16 cellular contexts compared by ENCODE assay signal in the genomic region with DNA sequence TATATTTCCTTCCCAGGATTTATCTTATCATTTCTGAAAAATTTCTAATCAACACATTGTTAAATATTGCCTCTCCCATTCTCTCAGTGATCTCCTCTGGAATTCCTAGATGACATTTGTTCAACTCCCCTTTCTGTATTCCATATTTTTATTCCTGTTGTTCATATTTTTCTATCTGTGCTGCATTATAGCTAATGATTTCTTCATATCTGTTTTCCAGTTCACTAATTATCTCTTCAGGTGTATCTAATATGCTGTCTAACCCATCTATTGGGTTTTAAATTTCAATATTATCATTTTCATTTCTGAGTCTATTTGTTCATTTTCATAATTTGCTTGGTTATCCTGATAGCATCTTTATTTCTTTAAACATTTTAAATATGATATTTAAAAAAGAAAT.
DNase-seq lines count a peak whose midpoint lies in the region; ATAC-seq and TF ChIP-seq lines count a peak whose summit lies in the region.
"Had no signal": no experiment of that assay in that cellular context is flagged by ENCODE, and none has a peak within 500 bp of the region (broad histone marks: within the 10 kb centered on the region; RNA-seq: fewer than 3 reads in every experiment).

No MANE protein-coding gene starts in this region.

- H3K9me3 ChIP-seq in SK-N-SH = no peaks in the 10 kb centered on the region
- no peaks in the 10 kb centered on the region for H3K9me3 ChIP-seq in stomach
- H3K9me3 ChIP-seq: A549 had no signal

- no peak for TF ChIP-seq CTCF in SK-N-SH (IDR thresholded peaks at IDR 0.05)
- no peak for TF ChIP-seq CTCF in stomach (IDR thresholded peaks at IDR 0.05)

- POLR2A ChIA-PET in SK-N-SH (lab: Yijun Ruan, JAX) = no interaction called here

- H3K27me3 ChIP-seq in SK-N-SH (ENCODE audit: insufficient read depth) (no peaks in the 10 kb centered on the region), stomach (peaks cover 0 to 21% (median 0%) of the 10 kb centered on the region in 3 donors)
- H3K27me3 ChIP-seq: BLaER1 treated with 17β-estradiol and CSF1 and Interleukin-3, amounts not matched to agents 10 nM and 100 nM had no signal

- intact Hi-C loops in stomach (cut with DNase I; ENCODE audit: low total_unique reads) = no loop called here

- H3K4me2 ChIP-seq in SK-N-SH = no peak overlapping the region
- H3K4me2 ChIP-seq: A549; BLaER1 treated with 17β-estradiol and CSF1 and Interleukin-3, amounts not matched to agents 10 nM and 100 nM had no signal

- H3F3A ChIP-seq in SK-N-SH (replicated peaks; ENCODE audit: insufficient read depth) = no peaks in the 10 kb centered on the region

- H3K4me3 ChIP-seq in SK-N-SH (ENCODE audit: low read depth in 2 of 2, low read length in 1 of 2) = no peak overlapping the region
- no peak overlapping the region for H3K4me3 ChIP-seq in stomach
- H3K4me3 ChIP-seq: A549; BLaER1 treated with 17β-estradiol and CSF1 and Interleukin-3, amounts not matched to agents 10 nM and 100 nM had no signal

- no peak for DNase-seq in SK-N-SH
- no peak for DNase-seq in stomach
- DNase-seq in NCI-H1436 (lab: John Stamatoyannopoulos, UW) = no peak
- DNase-seq in NCI-H1105 (lab: John Stamatoyannopoulos, UW) = no peak
- DNase-seq: AML-193; Caco-2; Calu3; CD4-positive, alpha-beta T cell; CD8-positive, alpha-beta T cell; DMS79 treated with DMSO at 0.1 percent for 48 hours; GF-D8 had no signal

- ATAC-seq in SK-N-SH treated with all-trans-retinoic acid at 6 μM for 48 hours = no peak
- ATAC-seq: A549; CD8-positive, alpha-beta T cell had no signal

- no peak overlapping the region for H2AFZ ChIP-seq in SK-N-SH (ENCODE audit: low read depth)

- no peak overlapping the region for H3K9ac ChIP-seq in SK-N-SH
- H3K9ac ChIP-seq: BLaER1 treated with 17β-estradiol and CSF1 and Interleukin-3, amounts not matched to agents 10 nM and 100 nM had no signal

- H3K9me2 ChIP-seq in SK-N-SH = no peaks in the 10 kb centered on the region

- no peak for TF ChIP-seq EP300 in SK-N-SH (IDR thresholded peaks at IDR 0.05; ENCODE audit: borderline replicate concordance in 1 of 2, low read depth in 1 of 2, low read length in 1 of 2)
- no peak for TF ChIP-seq EP300 in stomach (IDR thresholded peaks at IDR 0.05)

- TF ChIP-seq POLR2A in stomach (IDR thresholded peaks at IDR 0.05) = no peak

- no peaks in the 10 kb centered on the region for H4K20me1 ChIP-seq in SK-N-SH (ENCODE audit: insufficient read depth)
- H4K20me1 ChIP-seq: BLaER1 treated with 17β-estradiol and CSF1 and Interleukin-3, amounts not matched to agents 10 nM and 100 nM had no signal

- CTCF ChIA-PET in SK-N-SH (lab: Yijun Ruan, JAX) = interaction anchor here (1.3 kb wide), 1 partner anchor 27 kb away, joined by 3 read pairs; no protein-coding TSS in a partner anchor

- TF ChIP-seq RAD21 in SK-N-SH (IDR thresholded peaks at IDR 0.05; ENCODE audit: low read length) = no peak

- no peaks in the 10 kb centered on the region for H3K79me2 ChIP-seq in SK-N-SH (ENCODE audit: insufficient read depth)

- no peaks in the 10 kb centered on the region for H3K4me1 ChIP-seq in SK-N-SH (ENCODE audit: control insufficient read depth in 1 of 2, insufficient read depth in 2 of 2, low read depth in 1 of 2, low read length in 1 of 2)
- peaks cover 0 to 17% (median 15%) of the 10 kb centered on the region in 4 donors for H3K4me1 ChIP-seq in stomach
- H3K4me1 ChIP-seq: A549, Caco-2 had no signal

- H3K36me3 ChIP-seq in SK-N-SH (replicated peaks in 1 of 2; ENCODE audit: control insufficient read depth in 1 of 2, insufficient read depth in 2 of 2, low read length in 1 of 2) (no peaks in the 10 kb centered on the region), stomach (no peaks in the 10 kb centered on the region)
- H3K36me3 ChIP-seq: BLaER1 treated with 17β-estradiol and CSF1 and Interleukin-3, amounts not matched to agents 10 nM and 100 nM had no signal

- H3K27ac ChIP-seq in SK-N-SH (ENCODE audit: low read depth in 2 of 2, low read length in 1 of 2) (no peak overlapping the region), stomach (peak overlapping the region in 3 of 5 donors; percentile 2 to 71 (median 35))
- H3K27ac ChIP-seq: 22Rv1; A549; BLaER1 treated with 17β-estradiol and CSF1 and Interleukin-3, amounts not matched to agents 10 nM and 100 nM; C4-2B had no signal

TF ChIP-seq in SK-N-SH treated with all-trans-retinoic acid at 6 μM for 48 hours, 23 proteins besides CTCF, POLR2A, EP300 and RAD21:
- TF ChIP-seq ZFP30 (CRISPR knock-in tag; IDR thresholded peaks at IDR 0.05) (peak; percentile 94), GLIS3 (CRISPR knock-in tag; IDR thresholded peaks at IDR 0.05) (no peak)

TF ChIP-seq in SK-N-SH, 30 proteins besides CTCF, POLR2A, EP300 and RAD21:
- TF ChIP-seq EZH2phosphoT487 (IDR thresholded peaks at IDR 0.05; ENCODE audit: borderline replicate concordance, low read depth) (no peak), FOXM1 (IDR thresholded peaks at IDR 0.05; ENCODE audit: low read depth) (no peak), PBX3 (IDR thresholded peaks at IDR 0.05) (no peak), TAF1 (IDR thresholded peaks at IDR 0.05; ENCODE audit: borderline replicate concordance, low read depth, low read length) (no peak), TCF12 (IDR thresholded peaks at IDR 0.05) (no peak), NRF1 (IDR thresholded peaks at IDR 0.05; ENCODE audit: low read depth, low read length) (no peak), FOXJ3 (CRISPR knock-in tag; IDR thresholded peaks at IDR 0.05) (no peak), SMC3 (IDR thresholded peaks at IDR 0.05; ENCODE audit: low read depth, low read length) (no peak), SIN3A (IDR thresholded peaks at IDR 0.05; ENCODE audit: borderline replicate concordance, low read depth, low read length) (no peak), MXI1 (IDR thresholded peaks at IDR 0.05; ENCODE audit: low read depth, low read length) (no peak), TEAD4 (IDR thresholded peaks at IDR 0.05; ENCODE audit: borderline replicate concordance, insufficient read depth) (no peak), YY1 (IDR thresholded peaks at IDR 0.05; ENCODE audit: low read depth) (no peak)
- TF ChIP-seq, protein P1, sequence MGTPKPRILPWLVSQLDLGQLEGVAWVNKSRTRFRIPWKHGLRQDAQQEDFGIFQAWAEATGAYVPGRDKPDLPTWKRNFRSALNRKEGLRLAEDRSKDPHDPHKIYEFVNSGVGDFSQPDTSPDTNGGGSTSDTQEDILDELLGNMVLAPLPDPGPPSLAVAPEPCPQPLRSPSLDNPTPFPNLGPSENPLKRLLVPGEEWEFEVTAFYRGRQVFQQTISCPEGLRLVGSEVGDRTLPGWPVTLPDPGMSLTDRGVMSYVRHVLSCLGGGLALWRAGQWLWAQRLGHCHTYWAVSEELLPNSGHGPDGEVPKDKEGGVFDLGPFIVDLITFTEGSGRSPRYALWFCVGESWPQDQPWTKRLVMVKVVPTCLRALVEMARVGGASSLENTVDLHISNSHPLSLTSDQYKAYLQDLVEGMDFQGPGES (IDR thresholded peaks at IDR 0.05; ENCODE audit: low read depth, low read length) = no peak
- TF ChIP-seq, protein P2, sequence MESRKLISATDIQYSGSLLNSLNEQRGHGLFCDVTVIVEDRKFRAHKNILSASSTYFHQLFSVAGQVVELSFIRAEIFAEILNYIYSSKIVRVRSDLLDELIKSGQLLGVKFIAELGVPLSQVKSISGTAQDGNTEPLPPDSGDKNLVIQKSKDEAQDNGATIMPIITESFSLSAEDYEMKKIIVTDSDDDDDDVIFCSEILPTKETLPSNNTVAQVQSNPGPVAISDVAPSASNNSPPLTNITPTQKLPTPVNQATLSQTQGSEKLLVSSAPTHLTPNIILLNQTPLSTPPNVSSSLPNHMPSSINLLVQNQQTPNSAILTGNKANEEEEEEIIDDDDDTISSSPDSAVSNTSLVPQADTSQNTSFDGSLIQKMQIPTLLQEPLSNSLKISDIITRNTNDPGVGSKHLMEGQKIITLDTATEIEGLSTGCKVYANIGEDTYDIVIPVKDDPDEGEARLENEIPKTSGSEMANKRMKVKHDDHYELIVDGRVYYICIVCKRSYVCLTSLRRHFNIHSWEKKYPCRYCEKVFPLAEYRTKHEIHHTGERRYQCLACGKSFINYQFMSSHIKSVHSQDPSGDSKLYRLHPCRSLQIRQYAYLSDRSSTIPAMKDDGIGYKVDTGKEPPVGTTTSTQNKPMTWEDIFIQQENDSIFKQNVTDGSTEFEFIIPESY (IDR thresholded peaks at IDR 0.05; ENCODE audit: borderline replicate concordance, low read depth) = no peak
- TF ChIP-seq, protein P3, sequence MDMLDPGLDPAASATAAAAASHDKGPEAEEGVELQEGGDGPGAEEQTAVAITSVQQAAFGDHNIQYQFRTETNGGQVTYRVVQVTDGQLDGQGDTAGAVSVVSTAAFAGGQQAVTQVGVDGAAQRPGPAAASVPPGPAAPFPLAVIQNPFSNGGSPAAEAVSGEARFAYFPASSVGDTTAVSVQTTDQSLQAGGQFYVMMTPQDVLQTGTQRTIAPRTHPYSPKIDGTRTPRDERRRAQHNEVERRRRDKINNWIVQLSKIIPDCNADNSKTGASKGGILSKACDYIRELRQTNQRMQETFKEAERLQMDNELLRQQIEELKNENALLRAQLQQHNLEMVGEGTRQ (IDR thresholded peaks at IDR 0.05; ENCODE audit: borderline replicate concordance, low read depth, low read length) = no peak

Comparison
In these comparisons a context has a peak if more than half of its experiments do, and no peak if none do; other contexts are left out.
1. H3K27ac ChIP-seq: peak in stomach (3 of 5); none in SK-N-SH (0 of 2).